27 cellular contexts compared by ENCODE assay signal in genomic region chr4:21744046-21744445, GRCh38.
"Had no signal": no experiment of that assay in that cellular context is flagged by ENCODE, and none has a peak within 500 bp of the region (broad histone marks: within the 10 kb centered on the region; RNA-seq: fewer than 3 reads in every experiment).

No MANE protein-coding gene starts in this region.

- H3K27ac Mint-ChIP-seq: mesothelial cell of epicardium; naive B cell; nephron; neural progenitor cell; progenitor cell of endocrine pancreas; stimulated activated naive CD8-positive, alpha-beta T cell treated with anti-CD3 and anti-CD28 coated beads, Interleukin-15, amount 100 ng/mL, for 72 hours had no signal

- H3K9me3 Mint-ChIP-seq: nephron; neural progenitor cell; stimulated activated naive CD8-positive, alpha-beta T cell treated with anti-CD3 and anti-CD28 coated beads, Interleukin-15, amount 100 ng/mL, for 72 hours had no signal

- H3K36me3 ChIP-seq: gastroesophageal sphincter, heart left ventricle, left lung, neural progenitor cell, right lobe of liver, suprapubic skin, transverse colon, vagina had no signal

- H3K27me3 Mint-ChIP-seq: progenitor cell of endocrine pancreas; stimulated activated naive CD8-positive, alpha-beta T cell treated with anti-CD3 and anti-CD28 coated beads, Interleukin-15, amount 100 ng/mL, for 72 hours had no signal

- H3K27ac ChIP-seq: dorsolateral prefrontal cortex, foreskin keratinocyte, gastroesophageal sphincter, heart left ventricle, hepatocyte, left lung, neural progenitor cell, parathyroid adenoma, right lobe of liver, suprapubic skin, transverse colon, vagina had no signal

- H3K4me1 ChIP-seq: foreskin keratinocyte, gastroesophageal sphincter, heart left ventricle, left lung, neural progenitor cell, parathyroid adenoma, right lobe of liver, suprapubic skin, transverse colon, vagina had no signal

- H3K27me3 ChIP-seq: dorsolateral prefrontal cortex, foreskin keratinocyte, gastroesophageal sphincter, heart left ventricle, hepatocyte, left lung, neural progenitor cell, right lobe of liver, suprapubic skin, transverse colon, vagina had no signal

- H3K9me3 ChIP-seq: gastroesophageal sphincter, heart left ventricle, left lung, mucosa of descending colon, right lobe of liver, suprapubic skin, transverse colon, vagina had no signal

- DNase-seq: dorsolateral prefrontal cortex; effector CD4-positive, alpha-beta T cell; foreskin keratinocyte; heart left ventricle; kidney; left cardiac atrium; left lung; mesenchymal stem cell; mucosa of descending colon; naive B cell; right lobe of liver; small intestine; stimulated activated CD4-positive, alpha-beta T cell treated with anti-CD3 and anti-CD28 coated beads, Interleukin-1b, Interleukin-23, amount 100 ng/mL, for 48 hours; stimulated activated CD4-positive, alpha-beta T cell treated with anti-CD3 and anti-CD28 coated beads, Interleukin-4, amount 100 ng/mL, for 1 hour; stimulated activated CD8-positive, alpha-beta memory T cell treated with anti-CD3 and anti-CD28 coated beads, Interleukin-4, amount 100 ng/mL, for 48 hours; stimulated activated naive CD4-positive, alpha-beta T cell; stimulated activated naive CD8-positive, alpha-beta T cell treated with anti-CD3 and anti-CD28 coated beads, Interleukin-15, amount 100 ng/mL, for 72 hours; transverse colon had no signal

- H3K4me1 Mint-ChIP-seq: mesothelial cell of epicardium; naive B cell; nephron; stimulated activated naive CD8-positive, alpha-beta T cell treated with anti-CD3 and anti-CD28 coated beads, Interleukin-15, amount 100 ng/mL, for 72 hours had no signal

- H3K4me3 ChIP-seq: dorsolateral prefrontal cortex, gastroesophageal sphincter, heart left ventricle, hepatocyte, left lung, mucosa of descending colon, neural progenitor cell, right lobe of liver, suprapubic skin, transverse colon, vagina had no signal

- ATAC-seq: foreskin keratinocyte; gastroesophageal sphincter; heart left ventricle; left cardiac atrium; left lung; mucosa of descending colon; right lobe of liver; stimulated activated naive CD8-positive, alpha-beta T cell treated with anti-CD3 and anti-CD28 coated beads, Interleukin-15, amount 100 ng/mL, for 72 hours had no signal

- H3K36me3 Mint-ChIP-seq: mesothelial cell of epicardium, naive B cell, neural progenitor cell had no signal

- H3K4me3 Mint-ChIP-seq: mesothelial cell of epicardium; naive B cell; nephron; neural progenitor cell; stimulated activated naive CD8-positive, alpha-beta T cell treated with anti-CD3 and anti-CD28 coated beads, Interleukin-15, amount 100 ng/mL, for 72 hours had no signal
